22 cellular contexts compared by ENCODE assay signal in genomic region chr18:57951110-57951796, GRCh38.
DNase-seq lines count a peak whose midpoint lies in the region; ATAC-seq, FAIRE-seq and TF ChIP-seq lines count a peak whose summit lies in the region.
"Had no signal": no experiment of that assay in that cellular context is flagged by ENCODE, and none has a peak within 500 bp of the region (broad histone marks: within the 10 kb centered on the region; RNA-seq: fewer than 3 reads in every experiment).

No MANE protein-coding gene starts in this region.

- no peaks in the 10 kb centered on the region for H3K9me3 Mint-ChIP-seq in activated T-cell treated with anti-CD3 and anti-CD28 coated beads, Interleukin-2, amount 50 U/mL, for 4 hours
- H3K9me3 Mint-ChIP-seq: T-helper 2 cell treated with Interferon-gamma antibody and Interleukin-4, amounts not matched to agents 5 μg/mL and 100 μg/mL, for 36 hours had no signal

- H3K9me3 ChIP-seq in heart right ventricle: no peaks in the 10 kb centered on the region
- H3K9me3 ChIP-seq: adrenal gland, heart left ventricle, ovary had no signal

- no peak for DNase-seq in D721Med (ENCODE audit: insufficient read length, low spot score)
- DNase-seq in fibroblast of gingiva (ENCODE audit: low read depth): peak; percentile 16
- DNase-seq in heart right ventricle: no peak
- DNase-seq in activated CD4-positive, alpha-beta T cell treated with anti-CD3 and anti-CD28 coated beads, Interleukin-2, amount 50 U/mL, for 1 hour: no peak
- DNase-seq in NCI-H2227 (lab: John Stamatoyannopoulos, UW; ENCODE audit: unreplicated experiment): no peak
- DNase-seq in activated T-cell treated with anti-CD3 and anti-CD28 coated beads, Interleukin-2, amount 50 U/mL, for 4 hours: no peak
- DNase-seq: activated CD4-positive, alpha-beta T cell treated with anti-CD3 and anti-CD28 coated beads for 4 hours; activated T-cell treated with anti-CD3 and anti-CD28 coated beads, Interleukin-2, amount 50 U/mL, for 1 hour; adrenal gland; cerebellar nuclear complex; GOT3; heart left ventricle; left cardiac atrium; NCI-H1694 treated with DMSO at 0.1 percent for 48 hours; NCI-H524 treated with DMSO at 0.1 percent for 48 hours; ovary; SHP77 treated with DMSO at 0.1 percent for 48 hours had no signal

- ATAC-seq in GM18907 (IDR thresholded peaks at IDR 0.05; ENCODE audit: unreplicated experiment): peak; percentile 39
- peak; percentile 67 for ATAC-seq in HG03159 (IDR thresholded peaks at IDR 0.05; ENCODE audit: unreplicated experiment)
- ATAC-seq in heart right ventricle: no peak
- ATAC-seq in activated T-cell treated with anti-CD3 and anti-CD28 coated beads, Interleukin-2, amount 50 U/mL, for 4 hours: no peak
- ATAC-seq: heart left ventricle had no signal

- intact Hi-C loops in heart right ventricle (cut with DNase I): no loop called here

- H3K4me3 Mint-ChIP-seq in activated T-cell treated with anti-CD3 and anti-CD28 coated beads, Interleukin-2, amount 50 U/mL, for 4 hours: no peak overlapping the region
- H3K4me3 Mint-ChIP-seq: T-helper 2 cell treated with Interferon-gamma antibody and Interleukin-4, amounts not matched to agents 5 μg/mL and 100 μg/mL, for 36 hours had no signal

- peak; percentile 89 for FAIRE-seq in D721Med (lab: Jason Lieb, UNC)
- FAIRE-seq: endometrium, GM19239 had no signal

- H3K27ac ChIP-seq in heart right ventricle: no peak overlapping the region
- H3K27ac ChIP-seq: adrenal gland, heart left ventricle, ovary had no signal

- no peaks in the 10 kb centered on the region for H3K27me3 Mint-ChIP-seq in activated T-cell treated with anti-CD3 and anti-CD28 coated beads, Interleukin-2, amount 50 U/mL, for 4 hours (ENCODE audit: low read depth)

- TF ChIP-seq CTCF in D721Med (IDR thresholded peaks at IDR 0.05; ENCODE audit: insufficient read depth, missing control alignments): no peak
- no peak for TF ChIP-seq CTCF in heart right ventricle (IDR thresholded peaks at IDR 0.05)

- no peak overlapping the region for H3K4me3 ChIP-seq in heart right ventricle
- H3K4me3 ChIP-seq: adrenal gland, heart left ventricle, ovary had no signal

- H3K27me3 ChIP-seq in heart right ventricle: peaks cover 0 to 9% (median 0%) of the 10 kb centered on the region in 7 donors
- H3K27me3 ChIP-seq: adrenal gland, ovary had no signal

- no peaks in the 10 kb centered on the region for H3K4me1 ChIP-seq in heart right ventricle
- H3K4me1 ChIP-seq: adrenal gland, heart left ventricle had no signal

- H3K36me3 Mint-ChIP-seq in activated T-cell treated with anti-CD3 and anti-CD28 coated beads, Interleukin-2, amount 50 U/mL, for 4 hours (ENCODE audit: insufficient read depth): no peaks in the 10 kb centered on the region

- no peaks in the 10 kb centered on the region for H3K36me3 ChIP-seq in heart right ventricle
- H3K36me3 ChIP-seq: adrenal gland, heart left ventricle, ovary had no signal

- H3K4me1 Mint-ChIP-seq in activated T-cell treated with anti-CD3 and anti-CD28 coated beads, Interleukin-2, amount 50 U/mL, for 4 hours (ENCODE audit: low read depth): no peaks in the 10 kb centered on the region

- WGBS in heart right ventricle, 2 donors: 83 to 85% methylated on average over 8 of the region's 8 CpGs

Comparison
In these comparisons a context has a peak if more than half of its experiments do, and no peak if none do; other contexts are left out.
1. ATAC-seq: peak in GM18907 (single experiment) and HG03159 (single experiment); none in heart right ventricle (0 of 8) and activated T-cell treated with anti-CD3 and anti-CD28 coated beads, Interleukin-2, amount 50 U/mL, for 4 hours (0 of 2).